ENCODE assay signal across 8 cellular contexts in genomic region chr14:99793213-99794155, GRCh38. TPM values are rescaled to one million over a fixed set of nuclear protein-coding genes. Genes with fewer than 3 reads are reported as not detected.
DNase-seq lines count a peak whose midpoint lies in the region; ATAC-seq and TF ChIP-seq lines count a peak whose summit lies in the region.

TSS of gene EML1 (plus strand) at chr14:99793413. CDS start at chr14:99793477, 64 bp downstream.

- H3K36me3 ChIP-seq in cardiac muscle cell: no peaks in the 10 kb centered on the region
- H3K36me3 ChIP-seq in thyroid gland: no peaks in the 10 kb centered on the region

- intact Hi-C loops in thyroid gland (cut with DNase I): loop anchor here (5.0 to 10.0 kb wide), 2 partner anchors 61 to 91 kb away; no protein-coding TSS in a partner anchor

- H3K4me1 ChIP-seq in cardiac muscle cell (ENCODE audit: low read depth) (peaks cover 7% of the 10 kb centered on the region), thyroid gland (peaks cover 15 to 27% of the 10 kb centered on the region in 2 donors)

- H3K4me3 ChIP-seq in cardiac muscle cell: peak within 1 kb of the TSS; percentile 53
- H3K4me3 ChIP-seq in thyroid gland (replicated peaks in 1 of 3): peak within 1 kb of the TSS in 2 of 3 donors; percentile 19 to 40

- WGBS in adipose tissue, 3 donors: 0 to 1% (median 0%) methylated on average over 79 to 121 of the region's 121 CpGs
- 0 to 1% methylated on average over 10 to 11 of the region's 121 CpGs for WGBS in thyroid gland, 2 donors

- peak; percentile 89 for DNase-seq in DMS53 (lab: John Stamatoyannopoulos, UW)
- DNase-seq in KBM-7: peak; percentile 53
- DNase-seq in T follicular helper cell (ENCODE audit: low read depth): peak; percentile 56
- peak; percentile 89 to 92 for DNase-seq in cardiac muscle cell (ENCODE audit: low read depth in 1 of 2, low spot score in 1 of 2)
- DNase-seq in pons (ENCODE audit: low spot score): peak; percentile 51
- peak; percentile 86 for DNase-seq in thyroid gland

- peak in 1 of 2 donors; percentile 81 for TF ChIP-seq POLR2A in thyroid gland (IDR thresholded peaks at IDR 0.05)

- TF ChIP-seq CTCF in cardiac muscle cell (IDR thresholded peaks at IDR 0.05; ENCODE audit: low read depth, low read length) (no peak), thyroid gland (IDR thresholded peaks at IDR 0.05) (peak in 2 of 6 experiments; percentile 15 to 33)

- in situ Hi-C loops in KBM-7 (cut with MboI; ENCODE audit: low pct_unique_long_range_greater_than_20kb, low sequenced_read_pairs): no loop called here

- no peaks in the 10 kb centered on the region for H3K9me3 ChIP-seq in cardiac muscle cell (ENCODE audit: low read depth)
- H3K9me3 ChIP-seq in thyroid gland: no peaks in the 10 kb centered on the region

- H3K27me3 ChIP-seq in cardiac muscle cell: peaks cover 19% of the 10 kb centered on the region
- no peaks in the 10 kb centered on the region for H3K27me3 ChIP-seq in thyroid gland

- peak; percentile 94 for ATAC-seq in GM21619 (IDR thresholded peaks at IDR 0.05; ENCODE audit: unreplicated experiment)

- H3K27ac ChIP-seq in adipose tissue (ENCODE audit: low read depth, low read length) (no peak within 1 kb of the TSS), cardiac muscle cell (no peak within 1 kb of the TSS), thyroid gland (peak within 1 kb of the TSS; percentile 46 to 75 (median 73))

RNA-seq across cellular contexts. Expression of gene EML1, which starts in this region (rescaled TPM):
- 10 to 100 TPM in 2 of 3 donors, 1 to 10 TPM in 1; 5.2 to 19.6 (median 14.1) TPM for polyA plus RNA-seq in adipose tissue
- 16.6 and 28.0 TPM in 2 replicates for total RNA-seq in cardiac muscle cell
- polyA plus RNA-seq in cardiac muscle cell: 16.7 and 16.9 TPM in 2 replicates
- 10 to 100 TPM; 24.2 to 58.7 (median 37.9) TPM for total RNA-seq in thyroid gland

Comparison
In these comparisons a context has a peak if more than half of its experiments do, and no peak if none do; other contexts are left out.
1. H3K27ac ChIP-seq: peak in thyroid gland (3 of 3); none in adipose tissue (single experiment) and cardiac muscle cell (single experiment).
2. Peak in every context shown above with its lines, with median percentiles within 50 percentile points of each other: DNase-seq.